2 cellular contexts compared by ENCODE assay signal in the genomic region with DNA sequence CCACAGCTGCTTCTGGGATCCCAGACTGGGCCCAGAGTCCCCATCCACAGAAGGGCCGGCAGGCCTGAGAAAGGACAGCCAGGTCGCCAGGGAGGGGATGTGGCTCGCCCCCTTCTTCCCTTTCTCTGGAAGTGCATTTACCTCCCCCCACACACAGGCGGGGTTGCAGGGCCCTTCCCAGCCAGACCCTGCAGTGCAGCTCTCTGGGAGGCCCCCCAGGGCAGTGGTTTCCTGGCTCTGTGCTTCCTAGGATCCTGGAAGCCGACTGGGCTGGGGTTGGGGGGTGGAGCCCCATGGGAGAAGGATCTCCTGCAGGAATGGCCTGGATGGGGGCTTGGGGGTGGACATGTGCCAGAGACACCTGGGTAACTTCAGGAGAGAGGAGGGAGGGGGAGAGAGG.
TF ChIP-seq lines count a peak whose summit lies in the region.

No MANE protein-coding gene starts in this region.

TF ChIP-seq in SK-N-SH, 30 proteins besides CTCF, POLR2A, EP300 and RAD21:
- TF ChIP-seq, protein P1, sequence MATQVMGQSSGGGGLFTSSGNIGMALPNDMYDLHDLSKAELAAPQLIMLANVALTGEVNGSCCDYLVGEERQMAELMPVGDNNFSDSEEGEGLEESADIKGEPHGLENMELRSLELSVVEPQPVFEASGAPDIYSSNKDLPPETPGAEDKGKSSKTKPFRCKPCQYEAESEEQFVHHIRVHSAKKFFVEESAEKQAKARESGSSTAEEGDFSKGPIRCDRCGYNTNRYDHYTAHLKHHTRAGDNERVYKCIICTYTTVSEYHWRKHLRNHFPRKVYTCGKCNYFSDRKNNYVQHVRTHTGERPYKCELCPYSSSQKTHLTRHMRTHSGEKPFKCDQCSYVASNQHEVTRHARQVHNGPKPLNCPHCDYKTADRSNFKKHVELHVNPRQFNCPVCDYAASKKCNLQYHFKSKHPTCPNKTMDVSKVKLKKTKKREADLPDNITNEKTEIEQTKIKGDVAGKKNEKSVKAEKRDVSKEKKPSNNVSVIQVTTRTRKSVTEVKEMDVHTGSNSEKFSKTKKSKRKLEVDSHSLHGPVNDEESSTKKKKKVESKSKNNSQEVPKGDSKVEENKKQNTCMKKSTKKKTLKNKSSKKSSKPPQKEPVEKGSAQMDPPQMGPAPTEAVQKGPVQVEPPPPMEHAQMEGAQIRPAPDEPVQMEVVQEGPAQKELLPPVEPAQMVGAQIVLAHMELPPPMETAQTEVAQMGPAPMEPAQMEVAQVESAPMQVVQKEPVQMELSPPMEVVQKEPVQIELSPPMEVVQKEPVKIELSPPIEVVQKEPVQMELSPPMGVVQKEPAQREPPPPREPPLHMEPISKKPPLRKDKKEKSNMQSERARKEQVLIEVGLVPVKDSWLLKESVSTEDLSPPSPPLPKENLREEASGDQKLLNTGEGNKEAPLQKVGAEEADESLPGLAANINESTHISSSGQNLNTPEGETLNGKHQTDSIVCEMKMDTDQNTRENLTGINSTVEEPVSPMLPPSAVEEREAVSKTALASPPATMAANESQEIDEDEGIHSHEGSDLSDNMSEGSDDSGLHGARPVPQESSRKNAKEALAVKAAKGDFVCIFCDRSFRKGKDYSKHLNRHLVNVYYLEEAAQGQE (IDR thresholded peaks at IDR 0.05; ENCODE audit: low read depth, low read length): no peak
- no peak for TF ChIP-seq MEF2A (IDR thresholded peaks at IDR 0.05; ENCODE audit: borderline replicate concordance, low read depth)
- no peak for TF ChIP-seq EZH2phosphoT487 (IDR thresholded peaks at IDR 0.05; ENCODE audit: borderline replicate concordance, low read depth)
TF ChIP-seq in SK-N-SH: peak in this region for 0.

TF ChIP-seq in SK-N-SH treated with all-trans-retinoic acid at 6 μM for 48 hours, 23 proteins besides CTCF, POLR2A, EP300 and RAD21:
- TF ChIP-seq TOX (CRISPR knock-in tag; IDR thresholded peaks at IDR 0.05; ENCODE audit: borderline replicate concordance) (no peak), ZFP30 (CRISPR knock-in tag; IDR thresholded peaks at IDR 0.05) (no peak), ZNF8 (CRISPR knock-in tag; IDR thresholded peaks at IDR 0.05) (no peak), ZC3H10 (CRISPR knock-in tag; IDR thresholded peaks at IDR 0.05) (no peak), OSR1 (CRISPR knock-in tag; IDR thresholded peaks at IDR 0.05) (no peak), GLIS3 (CRISPR knock-in tag; IDR thresholded peaks at IDR 0.05) (no peak), ZNF70 (CRISPR knock-in tag; IDR thresholded peaks at IDR 0.05) (no peak), ZNF565 (CRISPR knock-in tag; conservative IDR thresholded peaks at IDR 0.05; ENCODE audit: low read depth) (no peak), BACH2 (CRISPR knock-in tag; IDR thresholded peaks at IDR 0.05; ENCODE audit: borderline replicate concordance) (no peak), ISL1 (CRISPR knock-in tag; IDR thresholded peaks at IDR 0.05) (no peak), ARNTL (CRISPR knock-in tag; IDR thresholded peaks at IDR 0.05; ENCODE audit: borderline replicate concordance, low read depth) (no peak), ESRRG (CRISPR knock-in tag; IDR thresholded peaks at IDR 0.05) (no peak), CSDC2 (CRISPR knock-in tag; IDR thresholded peaks at IDR 0.05) (no peak)
- TF ChIP-seq, protein P2, sequence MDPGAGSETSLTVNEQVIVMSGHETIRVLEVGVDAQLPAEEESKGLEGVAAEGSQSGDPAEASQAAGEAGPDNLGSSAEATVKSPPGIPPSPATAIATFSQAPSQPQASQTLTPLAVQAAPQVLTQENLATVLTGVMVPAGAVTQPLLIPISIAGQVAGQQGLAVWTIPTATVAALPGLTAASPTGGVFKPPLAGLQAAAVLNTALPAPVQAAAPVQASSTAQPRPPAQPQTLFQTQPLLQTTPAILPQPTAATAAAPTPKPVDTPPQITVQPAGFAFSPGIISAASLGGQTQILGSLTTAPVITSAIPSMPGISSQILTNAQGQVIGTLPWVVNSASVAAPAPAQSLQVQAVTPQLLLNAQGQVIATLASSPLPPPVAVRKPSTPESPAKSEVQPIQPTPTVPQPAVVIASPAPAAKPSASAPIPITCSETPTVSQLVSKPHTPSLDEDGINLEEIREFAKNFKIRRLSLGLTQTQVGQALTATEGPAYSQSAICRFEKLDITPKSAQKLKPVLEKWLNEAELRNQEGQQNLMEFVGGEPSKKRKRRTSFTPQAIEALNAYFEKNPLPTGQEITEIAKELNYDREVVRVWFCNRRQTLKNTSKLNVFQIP (CRISPR knock-in tag; IDR thresholded peaks at IDR 0.05; ENCODE audit: borderline replicate concordance, low read depth): no peak
- TF ChIP-seq, protein P3, sequence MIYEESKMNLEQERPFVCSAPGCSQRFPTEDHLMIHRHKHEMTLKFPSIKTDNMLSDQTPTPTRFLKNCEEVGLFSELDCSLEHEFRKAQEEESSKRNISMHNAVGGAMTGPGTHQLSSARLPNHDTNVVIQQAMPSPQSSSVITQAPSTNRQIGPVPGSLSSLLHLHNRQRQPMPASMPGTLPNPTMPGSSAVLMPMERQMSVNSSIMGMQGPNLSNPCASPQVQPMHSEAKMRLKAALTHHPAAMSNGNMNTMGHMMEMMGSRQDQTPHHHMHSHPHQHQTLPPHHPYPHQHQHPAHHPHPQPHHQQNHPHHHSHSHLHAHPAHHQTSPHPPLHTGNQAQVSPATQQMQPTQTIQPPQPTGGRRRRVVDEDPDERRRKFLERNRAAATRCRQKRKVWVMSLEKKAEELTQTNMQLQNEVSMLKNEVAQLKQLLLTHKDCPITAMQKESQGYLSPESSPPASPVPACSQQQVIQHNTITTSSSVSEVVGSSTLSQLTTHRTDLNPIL (CRISPR knock-in tag; IDR thresholded peaks at IDR 0.05; ENCODE audit: low read depth): no peak
- TF ChIP-seq, protein P4, sequence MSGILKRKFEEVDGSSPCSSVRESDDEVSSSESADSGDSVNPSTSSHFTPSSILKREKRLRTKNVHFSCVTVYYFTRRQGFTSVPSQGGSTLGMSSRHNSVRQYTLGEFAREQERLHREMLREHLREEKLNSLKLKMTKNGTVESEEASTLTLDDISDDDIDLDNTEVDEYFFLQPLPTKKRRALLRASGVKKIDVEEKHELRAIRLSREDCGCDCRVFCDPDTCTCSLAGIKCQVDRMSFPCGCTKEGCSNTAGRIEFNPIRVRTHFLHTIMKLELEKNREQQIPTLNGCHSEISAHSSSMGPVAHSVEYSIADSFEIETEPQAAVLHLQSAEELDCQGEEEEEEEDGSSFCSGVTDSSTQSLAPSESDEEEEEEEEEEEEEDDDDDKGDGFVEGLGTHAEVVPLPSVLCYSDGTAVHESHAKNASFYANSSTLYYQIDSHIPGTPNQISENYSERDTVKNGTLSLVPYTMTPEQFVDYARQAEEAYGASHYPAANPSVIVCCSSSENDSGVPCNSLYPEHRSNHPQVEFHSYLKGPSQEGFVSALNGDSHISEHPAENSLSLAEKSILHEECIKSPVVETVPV (CRISPR knock-in tag; IDR thresholded peaks at IDR 0.05): no peak
- TF ChIP-seq, protein P5, sequence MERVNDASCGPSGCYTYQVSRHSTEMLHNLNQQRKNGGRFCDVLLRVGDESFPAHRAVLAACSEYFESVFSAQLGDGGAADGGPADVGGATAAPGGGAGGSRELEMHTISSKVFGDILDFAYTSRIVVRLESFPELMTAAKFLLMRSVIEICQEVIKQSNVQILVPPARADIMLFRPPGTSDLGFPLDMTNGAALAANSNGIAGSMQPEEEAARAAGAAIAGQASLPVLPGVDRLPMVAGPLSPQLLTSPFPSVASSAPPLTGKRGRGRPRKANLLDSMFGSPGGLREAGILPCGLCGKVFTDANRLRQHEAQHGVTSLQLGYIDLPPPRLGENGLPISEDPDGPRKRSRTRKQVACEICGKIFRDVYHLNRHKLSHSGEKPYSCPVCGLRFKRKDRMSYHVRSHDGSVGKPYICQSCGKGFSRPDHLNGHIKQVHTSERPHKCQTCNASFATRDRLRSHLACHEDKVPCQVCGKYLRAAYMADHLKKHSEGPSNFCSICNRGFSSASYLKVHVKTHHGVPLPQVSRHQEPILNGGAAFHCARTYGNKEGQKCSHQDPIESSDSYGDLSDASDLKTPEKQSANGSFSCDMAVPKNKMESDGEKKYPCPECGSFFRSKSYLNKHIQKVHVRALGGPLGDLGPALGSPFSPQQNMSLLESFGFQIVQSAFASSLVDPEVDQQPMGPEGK (CRISPR knock-in tag; IDR thresholded peaks at IDR 0.05; ENCODE audit: borderline replicate concordance): no peak
- TF ChIP-seq, protein P6, sequence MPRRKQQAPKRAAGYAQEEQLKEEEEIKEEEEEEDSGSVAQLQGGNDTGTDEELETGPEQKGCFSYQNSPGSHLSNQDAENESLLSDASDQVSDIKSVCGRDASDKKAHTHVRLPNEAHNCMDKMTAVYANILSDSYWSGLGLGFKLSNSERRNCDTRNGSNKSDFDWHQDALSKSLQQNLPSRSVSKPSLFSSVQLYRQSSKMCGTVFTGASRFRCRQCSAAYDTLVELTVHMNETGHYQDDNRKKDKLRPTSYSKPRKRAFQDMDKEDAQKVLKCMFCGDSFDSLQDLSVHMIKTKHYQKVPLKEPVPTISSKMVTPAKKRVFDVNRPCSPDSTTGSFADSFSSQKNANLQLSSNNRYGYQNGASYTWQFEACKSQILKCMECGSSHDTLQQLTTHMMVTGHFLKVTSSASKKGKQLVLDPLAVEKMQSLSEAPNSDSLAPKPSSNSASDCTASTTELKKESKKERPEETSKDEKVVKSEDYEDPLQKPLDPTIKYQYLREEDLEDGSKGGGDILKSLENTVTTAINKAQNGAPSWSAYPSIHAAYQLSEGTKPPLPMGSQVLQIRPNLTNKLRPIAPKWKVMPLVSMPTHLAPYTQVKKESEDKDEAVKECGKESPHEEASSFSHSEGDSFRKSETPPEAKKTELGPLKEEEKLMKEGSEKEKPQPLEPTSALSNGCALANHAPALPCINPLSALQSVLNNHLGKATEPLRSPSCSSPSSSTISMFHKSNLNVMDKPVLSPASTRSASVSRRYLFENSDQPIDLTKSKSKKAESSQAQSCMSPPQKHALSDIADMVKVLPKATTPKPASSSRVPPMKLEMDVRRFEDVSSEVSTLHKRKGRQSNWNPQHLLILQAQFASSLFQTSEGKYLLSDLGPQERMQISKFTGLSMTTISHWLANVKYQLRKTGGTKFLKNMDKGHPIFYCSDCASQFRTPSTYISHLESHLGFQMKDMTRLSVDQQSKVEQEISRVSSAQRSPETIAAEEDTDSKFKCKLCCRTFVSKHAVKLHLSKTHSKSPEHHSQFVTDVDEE (CRISPR knock-in tag; IDR thresholded peaks at IDR 0.05): no peak
TF ChIP-seq in SK-N-SH treated with all-trans-retinoic acid at 6 μM for 48 hours: peak in this region for 0.
